ENCODE assay signal across 15 cellular contexts in the genomic region with DNA sequence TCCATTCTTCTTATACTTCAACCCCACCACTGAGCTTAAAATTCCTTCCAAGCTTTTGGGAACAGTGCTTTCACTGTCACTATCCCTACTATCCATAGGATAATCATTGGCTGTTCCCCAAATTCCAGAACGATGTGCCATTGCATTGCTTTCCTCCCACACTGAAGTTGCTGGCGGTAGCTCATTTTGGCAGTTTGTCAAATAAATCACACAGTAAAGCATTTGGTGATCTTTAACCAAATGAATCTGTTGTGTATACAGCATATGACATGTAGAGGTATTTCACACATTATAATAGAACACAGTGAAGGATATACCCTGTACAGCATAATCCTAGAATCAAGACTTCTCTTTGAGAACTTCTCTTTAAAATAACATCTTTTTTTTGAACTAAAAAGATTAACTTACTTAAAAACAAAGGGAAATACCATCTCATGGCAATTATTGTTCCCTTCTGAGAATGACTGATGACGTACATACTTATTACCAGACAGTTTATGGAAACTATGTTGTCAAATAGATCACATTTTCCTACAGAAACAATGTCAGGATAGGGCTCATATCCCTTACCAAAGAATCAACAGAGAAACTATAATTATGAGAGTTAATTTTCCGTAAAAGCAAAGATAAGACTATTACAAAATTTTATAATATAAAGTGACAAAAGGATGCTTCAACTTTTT.
A peak's percentile ranks its signal among the peaks of the same experiment; 100 is the strongest.
DNase-seq lines count a peak whose midpoint lies in the region; ATAC-seq and TF ChIP-seq lines count a peak whose summit lies in the region.
"Had no signal": no experiment of that assay in that cellular context is flagged by ENCODE, and none has a peak within 500 bp of the region (broad histone marks: within the 10 kb centered on the region; RNA-seq: fewer than 3 reads in every experiment).

No MANE protein-coding gene starts in this region.

- no peak overlapping the region for H3K4me2 ChIP-seq in neuronal stem cell (ENCODE audit: insufficient read depth, low read length, poor library complexity, severe bottlenecking)

- peaks cover 2% of the 10 kb centered on the region for H3K27me3 Mint-ChIP-seq in Caco-2 (ENCODE audit: insufficient read depth, unreplicated experiment)

- H3K4me1 ChIP-seq in foreskin keratinocyte (no peaks in the 10 kb centered on the region), neuronal stem cell (ENCODE audit: control insufficient read depth in 2 of 2, insufficient read depth in 1 of 2, low read depth in 1 of 2, low read length in 2 of 2) (peaks cover 0 to 2% of the 10 kb centered on the region in 2 donors), Caco-2 (no peaks in the 10 kb centered on the region), esophagus squamous epithelium (no peaks in the 10 kb centered on the region)

- H3K4ac ChIP-seq in neuronal stem cell (ENCODE audit: low read length) = no peak overlapping the region

- H2AFZ ChIP-seq in neuronal stem cell (ENCODE audit: low read length) = no peak overlapping the region

- no peak overlapping the region for H3K18ac ChIP-seq in neuronal stem cell (ENCODE audit: low read length)

- no peak overlapping the region for H3K27ac Mint-ChIP-seq in Caco-2 (ENCODE audit: unreplicated experiment)
- H3K27ac Mint-ChIP-seq: naive thymus-derived CD8-positive, alpha-beta T cell had no signal

- H3K27ac ChIP-seq in foreskin keratinocyte (no peak overlapping the region), neuronal stem cell (replicated peaks; ENCODE audit: low read length) (no peak overlapping the region), esophagus squamous epithelium (no peak overlapping the region)
- H3K27ac ChIP-seq: tibial artery had no signal

- H4K8ac ChIP-seq in neuronal stem cell (ENCODE audit: low read depth, low read length) = no peak overlapping the region

- POLR2A ChIA-PET in Caco-2 (lab: Charles Lee) = no interaction called here

- WGBS in neuronal stem cell (ENCODE audit: extremely low coverage in 2 of 2, insufficient read length in 2 of 2, insufficient replicate concordance in 1 of 2), 2 donors = no CpG with 5 or more reads among the region's 4 CpGs
- 21 to 31% methylated on average over 4 of the region's 4 CpGs for WGBS in esophagus squamous epithelium, 2 donors

- H3K27me3 ChIP-seq in foreskin keratinocyte (no peaks in the 10 kb centered on the region), neuronal stem cell (ENCODE audit: control insufficient read depth in 3 of 3, insufficient read depth in 3 of 3, low read depth in 1 of 3, low read length in 3 of 3) (no peaks in the 10 kb centered on the region), Caco-2 (replicated peaks; ENCODE audit: control insufficient read depth, insufficient read depth, low read length) (no peaks in the 10 kb centered on the region), esophagus squamous epithelium (no peaks in the 10 kb centered on the region)
- H3K27me3 ChIP-seq: tibial artery had no signal

- H3K36me3 ChIP-seq in neuronal stem cell (replicated peaks in 1 of 2; ENCODE audit: control insufficient read depth in 2 of 2, insufficient read depth in 2 of 2, low read length in 2 of 2) = no peaks in the 10 kb centered on the region
- no peaks in the 10 kb centered on the region for H3K36me3 ChIP-seq in Caco-2 (ENCODE audit: control insufficient read depth, insufficient read depth, low read length)
- no peaks in the 10 kb centered on the region for H3K36me3 ChIP-seq in esophagus squamous epithelium
- H3K36me3 ChIP-seq: tibial artery had no signal

- no peak overlapping the region for H3K9ac ChIP-seq in neuronal stem cell (ENCODE audit: low read depth, low read length, poor library complexity)

- TF ChIP-seq CTCF in foreskin keratinocyte (conservative IDR thresholded peaks at IDR 0.05) (no peak), Caco-2 (IDR thresholded peaks at IDR 0.05; ENCODE audit: insufficient read depth in 1 of 2, low read depth in 1 of 2, low read length in 1 of 2, severe bottlenecking in 1 of 2, unreplicated experiment in 1 of 2) (no peak), esophagus squamous epithelium (IDR thresholded peaks at IDR 0.05) (no peak)

- H2AK5ac ChIP-seq in neuronal stem cell (ENCODE audit: low read depth, low read length) = no peak overlapping the region

- no peak overlapping the region for H2BK5ac ChIP-seq in neuronal stem cell (ENCODE audit: low read length)

- H3K9me3 Mint-ChIP-seq in Caco-2 (ENCODE audit: unreplicated experiment) = no peaks in the 10 kb centered on the region

- intact Hi-C loops in Caco-2 (cut with micrococcal nuclease; ENCODE audit: unreplicated experiment) (no loop called here), esophagus squamous epithelium (cut with DNase I) (no loop called here)

- no peaks in the 10 kb centered on the region for H3K4me1 Mint-ChIP-seq in Caco-2 (ENCODE audit: low read depth, unreplicated experiment)
- H3K4me1 Mint-ChIP-seq: naive thymus-derived CD8-positive, alpha-beta T cell had no signal

- no peaks in the 10 kb centered on the region for H3K36me3 Mint-ChIP-seq in Caco-2 (ENCODE audit: insufficient read depth, unreplicated experiment)

- H2BK120ac ChIP-seq in neuronal stem cell (ENCODE audit: low read depth, low read length) = no peak overlapping the region

- no TSS peak for BruUV-seq in Caco-2 (replicated peaks; lab: Mats Ljungman, UMichigan)

- H3K9me3 ChIP-seq in neuronal stem cell (replicated peaks in 1 of 2; ENCODE audit: control insufficient read depth in 2 of 2, insufficient read depth in 1 of 2, low read depth in 1 of 2, low read length in 2 of 2) (peaks cover 0 to 3% of the 10 kb centered on the region in 2 donors), Caco-2 (no peaks in the 10 kb centered on the region), esophagus squamous epithelium (no peaks in the 10 kb centered on the region)

- no peak overlapping the region for H3K23ac ChIP-seq in neuronal stem cell (ENCODE audit: low read depth, low read length, poor library complexity)

- no peak overlapping the region for H3K14ac ChIP-seq in neuronal stem cell (ENCODE audit: low read length)

- H3K79me1 ChIP-seq in neuronal stem cell (ENCODE audit: low read depth, low read length) = no peaks in the 10 kb centered on the region

- ATAC-seq in foreskin keratinocyte (no peak), GM21619 (IDR thresholded peaks at IDR 0.05; ENCODE audit: unreplicated experiment) (no peak)
- ATAC-seq: naive thymus-derived CD8-positive, alpha-beta T cell; Right ventricle myocardium inferior had no signal

- no peak overlapping the region for H2BK12ac ChIP-seq in neuronal stem cell (ENCODE audit: low read length)

- no peak for TF ChIP-seq POLR2A in esophagus squamous epithelium (IDR thresholded peaks at IDR 0.05)

- peak; percentile 18 for DNase-seq in 8988T
- peak; percentile 42 for DNase-seq in HK-2 (ENCODE audit: unreplicated experiment)
- DNase-seq in amniotic stem cell (lab: John Stamatoyannopoulos, UW) = peak; percentile 78
- peak; percentile 12 to 64 for DNase-seq in foreskin keratinocyte
- DNase-seq in neuronal stem cell (ENCODE audit: low spot score) = no peak
- no peak for DNase-seq in Caco-2
- no peak for DNase-seq in esophagus squamous epithelium (lab: John Stamatoyannopoulos, UW)
- DNase-seq: activated CD8-positive, alpha-beta memory T cell treated with anti-CD3 and anti-CD28 coated beads, Interleukin-2, amount 50 U/mL, for 4 hours; amygdala; DMS79 treated with DMSO at 0.1 percent for 48 hours; naive thymus-derived CD8-positive, alpha-beta T cell; tibial artery had no signal

- no peak overlapping the region for H4K91ac ChIP-seq in neuronal stem cell (ENCODE audit: low read depth, low read length, poor library complexity)

- H3K4me3 Mint-ChIP-seq in Caco-2 (ENCODE audit: unreplicated experiment) = no peak overlapping the region
- H3K4me3 Mint-ChIP-seq: naive thymus-derived CD8-positive, alpha-beta T cell had no signal

- H3K4me3 ChIP-seq in neuronal stem cell (ENCODE audit: low read length in 2 of 2) = no peak overlapping the region
- no peak overlapping the region for H3K4me3 ChIP-seq in Caco-2 (ENCODE audit: low read depth, low read length)
- no peak overlapping the region for H3K4me3 ChIP-seq in esophagus squamous epithelium
- H3K4me3 ChIP-seq: skin epidermis, tibial artery had no signal

- CTCF ChIA-PET in Caco-2 (lab: Charles Lee) = no interaction called here

- H2BK15ac ChIP-seq in neuronal stem cell (ENCODE audit: low read length) = no peak overlapping the region

Comparison
In these comparisons a context has a peak if more than half of its experiments do, and no peak if none do; other contexts are left out.
1. DNase-seq: peak in 8988T (single experiment), HK-2 (single experiment), amniotic stem cell (single experiment) and foreskin keratinocyte (2 of 2); none in neuronal stem cell (single experiment), Caco-2 (0 of 2) and esophagus squamous epithelium (single experiment).